In genomic region chr7:25180592-25180923, GRCh38 we compare ENCODE assay signal across 8 cellular contexts. TPM values are rescaled to one million over a fixed set of nuclear protein-coding genes. Genes with fewer than 3 reads are reported as not detected.
DNase-seq lines count a peak whose midpoint lies in the region; ATAC-seq, FAIRE-seq and TF ChIP-seq lines count a peak whose summit lies in the region.

No MANE protein-coding gene starts in this region.

- H3K9me3 ChIP-seq in kidney (ENCODE audit: control insufficient read depth in 1 of 2, low read length in 2 of 2), result no peaks in the 10 kb centered on the region

- DNase-seq in WTC11 (ENCODE audit: low spot score) (no peak), kidney (no peak), type B pancreatic cell (ENCODE audit: extremely low spot score, unreplicated experiment) (no peak), posterior vena cava (ENCODE audit: low spot score) (no peak), HUDEP-2 (lab: John Stamatoyannopoulos, UW; ENCODE audit: unreplicated experiment in 76 of 76) (no peak)

- TF ChIP-seq CTCF in WTC11 (IDR thresholded peaks at IDR 0.05) (no peak; the same call in 1 of the 2 replicates), kidney (IDR thresholded peaks at IDR 0.05; ENCODE audit: borderline replicate concordance, extremely low read depth, insufficient read depth) (no peak), type B pancreatic cell (conservative IDR thresholded peaks at IDR 0.05) (no peak)

- peak overlapping the region; percentile 15 to 74 for H3K9ac ChIP-seq in kidney (ENCODE audit: low read length in 2 of 2)

- H3K4me3 Mint-ChIP-seq in WTC11 (peak overlapping the region; percentile 57), type B pancreatic cell (peak overlapping the region; percentile 87)

- peak overlapping the region; percentile 68 to 78 for H3K4me3 ChIP-seq in kidney (ENCODE audit: low read length in 2 of 2)

- H3K9me3 Mint-ChIP-seq in WTC11 (0 out of 2 replicates have a peak, but pooled peaks cover 3% of the 10 kb centered on the region), type B pancreatic cell (no peaks in the 10 kb centered on the region)

- intact Hi-C loops in kidney (cut with DNase I) (no loop called here), posterior vena cava (cut with DNase I) (no loop called here)

- H3K27me3 Mint-ChIP-seq in WTC11 (ENCODE audit: low read depth), result peaks cover 20% of the 10 kb centered on the region
- H3K27me3 Mint-ChIP-seq in type B pancreatic cell, result no peaks in the 10 kb centered on the region

- H3K4me1 Mint-ChIP-seq in WTC11 (peaks cover 24% of the 10 kb centered on the region), type B pancreatic cell (ENCODE audit: unreplicated experiment) (no peaks in the 10 kb centered on the region)

- no peaks in the 10 kb centered on the region for H3K36me3 ChIP-seq in kidney (ENCODE audit: control insufficient read depth in 1 of 2, insufficient read depth in 2 of 2, low read length in 2 of 2)

- peaks cover 4% of the 10 kb centered on the region in 2 donors for H3K4me1 ChIP-seq in kidney (ENCODE audit: control insufficient read depth in 1 of 2, insufficient read depth in 1 of 2, low read depth in 1 of 2, low read length in 2 of 2)

- CTCF ChIA-PET in WTC11 (lab: Charles Lee), result interaction anchor here (0.6 to 1.7 kb wide), 56 partner anchors 9 to 963 kb away, joined by 3 to 45 read pairs (median 4); partner anchors contain the start of genes CYCS and NPVF

- POLR2A ChIA-PET in WTC11 (lab: Charles Lee), result interaction anchor here (0.6 to 1.6 kb wide), 2 partner anchors 55 to 116 kb away, joined by 4 to 11 read pairs; partner anchors contain the start of gene CYCS

- no peak for FAIRE-seq in kidney (lab: Jason Lieb, UNC)

- ATAC-seq in GM18517 (IDR thresholded peaks at IDR 0.05; ENCODE audit: unreplicated experiment) (peak; percentile 32), HG02852 (IDR thresholded peaks at IDR 0.05; ENCODE audit: unreplicated experiment) (peak; percentile 31), WTC11 (peak; percentile 4), HG03342 (IDR thresholded peaks at IDR 0.05; ENCODE audit: unreplicated experiment) (no peak)

- no peak overlapping the region for H3K27ac ChIP-seq in kidney (ENCODE audit: low read depth in 2 of 2, low read length in 2 of 2)

- H3K27ac Mint-ChIP-seq in WTC11 (no peak overlapping the region), type B pancreatic cell (no peak overlapping the region)

- H3K36me3 Mint-ChIP-seq in WTC11, result no peaks in the 10 kb centered on the region
- no peaks in the 10 kb centered on the region for H3K36me3 Mint-ChIP-seq in type B pancreatic cell

TF ChIP-seq in WTC11, 78 proteins besides CTCF, POLR2A, EP300 and RAD21:
- TF ChIP-seq SMAD4 (CRISPR knock-in tag; IDR thresholded peaks at IDR 0.05) (no peak), IRF2 (CRISPR knock-in tag; IDR thresholded peaks at IDR 0.05; ENCODE audit: borderline replicate concordance, low read depth) (no peak), JAZF1 (CRISPR knock-in tag; IDR thresholded peaks at IDR 0.05) (no peak), NR3C1 (CRISPR knock-in tag; conservative IDR thresholded peaks at IDR 0.05; ENCODE audit: low read depth) (no peak), JUN (CRISPR knock-in tag; IDR thresholded peaks at IDR 0.05) (no peak)
TF ChIP-seq in WTC11: peak in this region for 0.

RNA-seq across cellular contexts. Expression of gene NPVF, which starts 47.7 kb away (rescaled TPM):
- total RNA-seq in WTC11 (2021) (not detected in 3 replicates), kidney (not detected), type B pancreatic cell (ENCODE audit: low replicate concordance) (not detected in 2 replicates), posterior vena cava (not detected)
- not detected for polyA plus RNA-seq in kidney (ENCODE audit: insufficient read depth, low read depth, low replicate concordance)

RNA-seq across cellular contexts. Expression of gene CYCS, which starts 55.5 kb away (rescaled TPM):
- total RNA-seq in WTC11 (2021), result 215 to 249 TPM (median 217 TPM) in 3 replicates
- 94.3 TPM for total RNA-seq in kidney
- 239 TPM for polyA plus RNA-seq in kidney (ENCODE audit: insufficient read depth, low read depth, low replicate concordance)
- 111 and 150 TPM in 2 replicates for total RNA-seq in type B pancreatic cell (ENCODE audit: low replicate concordance)
- 10 to 100 TPM; 77.7 to 81.4 TPM for total RNA-seq in posterior vena cava
